22 cellular contexts compared by ENCODE assay signal in genomic region chr18:3172081-3172480, GRCh38. TPM values are rescaled to one million over a fixed set of nuclear protein-coding genes. Genes with fewer than 3 reads are reported as not detected.
DNase-seq lines count a peak whose midpoint lies in the region; ATAC-seq and TF ChIP-seq lines count a peak whose summit lies in the region.
"Had no signal": no experiment of that assay in that cellular context is flagged by ENCODE, and none has a peak within 500 bp of the region (broad histone marks: within the 10 kb centered on the region; RNA-seq: fewer than 3 reads in every experiment).

No MANE protein-coding gene starts in this region.

- no peaks in the 10 kb centered on the region for H3K9me3 ChIP-seq in left ventricle myocardium inferior (replicated peaks)
- no peaks in the 10 kb centered on the region for H3K9me3 ChIP-seq in transverse colon
- H3K9me3 ChIP-seq: upper lobe of left lung had no signal

- H3K27me3 Mint-ChIP-seq in T-helper 2 cell treated with Interferon-gamma antibody and Interleukin-4, amounts not matched to agents 5 μg/mL and 100 μg/mL, for 36 hours (ENCODE audit: low read depth) = no peaks in the 10 kb centered on the region

- H3K4me3 ChIP-seq in left ventricle myocardium inferior = no peak overlapping the region
- no peak overlapping the region for H3K4me3 ChIP-seq in NB4 (ENCODE audit: low read depth, low read length)
- no peak overlapping the region for H3K4me3 ChIP-seq in transverse colon
- H3K4me3 ChIP-seq: dorsolateral prefrontal cortex, upper lobe of left lung had no signal

- TF ChIP-seq EP300 in transverse colon (IDR thresholded peaks at IDR 0.05; ENCODE audit: low read depth) = no peak

- DNase-seq in left ventricle myocardium superior (no peak), left ventricle myocardium inferior (no peak), NB4 (ENCODE audit: low read depth) (peak; percentile 18), left lobe of liver (ENCODE audit: low spot score) (no peak), transverse colon (no peak), SKM-1 treated with dmso at 0.1 percent for 144 hours (lab: John Stamatoyannopoulos, UW; ENCODE audit: unreplicated experiment) (no peak)
- DNase-seq in effector CD8-positive, alpha-beta T cell (lab: John Stamatoyannopoulos, UW) = no peak
- DNase-seq in T-helper 2 cell treated with Interferon-gamma antibody and Interleukin-4, amounts not matched to agents 5 μg/mL and 100 μg/mL, for 36 hours (ENCODE audit: low spot score) = no peak
- DNase-seq: activated CD4-positive, alpha-beta T cell treated with anti-CD3 and anti-CD28 coated beads, Interleukin-2, amount 50 U/mL, for 4 hours; activated CD4-positive, CD25-positive, alpha-beta regulatory T cell; AML-193; anterior cingulate cortex; caudate nucleus; dorsolateral prefrontal cortex; GF-D8; HCEC 1CT; KBM-7; MM.1S; upper lobe of left lung had no signal

- peaks cover 16% of the 10 kb centered on the region for H3K4me1 ChIP-seq in left ventricle myocardium inferior
- no peaks in the 10 kb centered on the region for H3K4me1 ChIP-seq in transverse colon

- no peak for TF ChIP-seq CTCF in left ventricle myocardium inferior (IDR thresholded peaks at IDR 0.05; ENCODE audit: borderline replicate concordance)
- TF ChIP-seq CTCF in NB4 (IDR thresholded peaks at IDR 0.05; ENCODE audit: low read depth, low read length) = no peak
- TF ChIP-seq CTCF in transverse colon (IDR thresholded peaks at IDR 0.05) = no peak

- no peaks in the 10 kb centered on the region for H3K9me3 Mint-ChIP-seq in T-helper 2 cell treated with Interferon-gamma antibody and Interleukin-4, amounts not matched to agents 5 μg/mL and 100 μg/mL, for 36 hours
- H3K9me3 Mint-ChIP-seq: activated naive CD4-positive, alpha-beta T cell treated with anti-CD3 and anti-CD28 coated beads, Interleukin-2, amount 50 U/mL, for 72 hours; activated T-helper 2 cell treated with anti-CD3 and anti-CD28 coated beads, Interferon-gamma antibody, Interleukin-2, Interleukin-4, amounts not matched to agents 10 μg/mL and 5 μg/mL and 100 μg/mL, durations not matched to agents 14 hours and 24 hours and 36 hours had no signal

- H3K27ac Mint-ChIP-seq in T-helper 2 cell treated with Interferon-gamma antibody and Interleukin-4, amounts not matched to agents 5 μg/mL and 100 μg/mL, for 36 hours = no peak overlapping the region
- H3K27ac Mint-ChIP-seq: activated naive CD4-positive, alpha-beta T cell treated with anti-CD3 and anti-CD28 coated beads, Interleukin-2, amount 50 U/mL, for 72 hours; activated T-helper 2 cell treated with anti-CD3 and anti-CD28 coated beads, Interferon-gamma antibody, Interleukin-2, Interleukin-4, amounts not matched to agents 10 μg/mL and 5 μg/mL and 100 μg/mL, durations not matched to agents 14 hours and 24 hours and 36 hours had no signal

- TF ChIP-seq POLR2A in NB4 (IDR thresholded peaks at IDR 0.05; ENCODE audit: extremely low read depth, insufficient read length) (no peak), transverse colon (IDR thresholded peaks at IDR 0.05) (no peak)

- H3K4me3 Mint-ChIP-seq in T-helper 2 cell treated with Interferon-gamma antibody and Interleukin-4, amounts not matched to agents 5 μg/mL and 100 μg/mL, for 36 hours = no peak overlapping the region

- WGBS in transverse colon (ENCODE audit: low coverage in 1 of 2), 2 donors = 54 to 61% methylated on average over 3 of the region's 3 CpGs

- H3K27me3 ChIP-seq in left ventricle myocardium inferior (ENCODE audit: low read depth) = no peaks in the 10 kb centered on the region
- H3K27me3 ChIP-seq in transverse colon = no peaks in the 10 kb centered on the region
- H3K27me3 ChIP-seq: dorsolateral prefrontal cortex, upper lobe of left lung had no signal

- H3K4me1 Mint-ChIP-seq in T-helper 2 cell treated with Interferon-gamma antibody and Interleukin-4, amounts not matched to agents 5 μg/mL and 100 μg/mL, for 36 hours (ENCODE audit: low read depth) = no peaks in the 10 kb centered on the region

- H3K27ac ChIP-seq in left ventricle myocardium inferior (replicated peaks) (no peak overlapping the region), transverse colon (no peak overlapping the region)
- H3K27ac ChIP-seq: dorsolateral prefrontal cortex, upper lobe of left lung had no signal

- no peaks in the 10 kb centered on the region for H3K36me3 Mint-ChIP-seq in T-helper 2 cell treated with Interferon-gamma antibody and Interleukin-4, amounts not matched to agents 5 μg/mL and 100 μg/mL, for 36 hours (ENCODE audit: low read depth)
- H3K36me3 Mint-ChIP-seq: activated naive CD4-positive, alpha-beta T cell treated with anti-CD3 and anti-CD28 coated beads, Interleukin-2, amount 50 U/mL, for 72 hours had no signal

- in situ Hi-C loops in transverse colon (cut with MboI; ENCODE audit: low pct_ligation_motif_present in 1 of 4, low pct_unique_long_range_greater_than_20kb in 1 of 4, low sequenced_read_pairs in 3 of 4) = no loop called here

- H3K36me3 ChIP-seq in left ventricle myocardium inferior = peaks cover 76% of the 10 kb centered on the region
- no peaks in the 10 kb centered on the region for H3K36me3 ChIP-seq in transverse colon
- H3K36me3 ChIP-seq: upper lobe of left lung had no signal

- intact Hi-C loops in left ventricle myocardium superior (cut with micrococcal nuclease) (no loop called here), left ventricle myocardium inferior (cut with micrococcal nuclease) (no loop called here), transverse colon (cut with DNase I; ENCODE audit: low total_unique reads) (no loop called here)

- ATAC-seq in left ventricle myocardium superior (peak; percentile 5), left lobe of liver (peak; percentile 29)
- ATAC-seq: activated naive CD4-positive, alpha-beta T cell treated with anti-CD3 and anti-CD28 coated beads, Interleukin-2, amount 50 U/mL, for 72 hours had no signal

RNA-seq across cellular contexts. Expression of gene MYOM1, which starts 47.7 kb away (rescaled TPM):
- total RNA-seq in left ventricle myocardium superior = 724 TPM
- 667 TPM for total RNA-seq in left ventricle myocardium inferior
- 4.9 TPM for total RNA-seq in left lobe of liver
- 10 to 100 TPM in 1 of 4 donors, 1 to 10 TPM in 3; 6.0 to 30.4 (median 7.7) TPM for total RNA-seq in transverse colon
- total RNA-seq: endothelial cell of umbilical vein had no signal

Comparison
In these comparisons a context has a peak if more than half of its experiments do, and no peak if none do; other contexts are left out.
1. RNA of gene MYOM1, which starts 47.7 kb away (total RNA-seq): 724 TPM in left ventricle myocardium superior (single experiment) and 667 TPM in left ventricle myocardium inferior (single experiment); 6.0 to 30.4 TPM in transverse colon and 4.9 TPM in left lobe of liver (single experiment); every median in the first group is over 10 times any median in the second.